Comparison of ENCODE assay signal across 13 cellular contexts in the genomic region with DNA sequence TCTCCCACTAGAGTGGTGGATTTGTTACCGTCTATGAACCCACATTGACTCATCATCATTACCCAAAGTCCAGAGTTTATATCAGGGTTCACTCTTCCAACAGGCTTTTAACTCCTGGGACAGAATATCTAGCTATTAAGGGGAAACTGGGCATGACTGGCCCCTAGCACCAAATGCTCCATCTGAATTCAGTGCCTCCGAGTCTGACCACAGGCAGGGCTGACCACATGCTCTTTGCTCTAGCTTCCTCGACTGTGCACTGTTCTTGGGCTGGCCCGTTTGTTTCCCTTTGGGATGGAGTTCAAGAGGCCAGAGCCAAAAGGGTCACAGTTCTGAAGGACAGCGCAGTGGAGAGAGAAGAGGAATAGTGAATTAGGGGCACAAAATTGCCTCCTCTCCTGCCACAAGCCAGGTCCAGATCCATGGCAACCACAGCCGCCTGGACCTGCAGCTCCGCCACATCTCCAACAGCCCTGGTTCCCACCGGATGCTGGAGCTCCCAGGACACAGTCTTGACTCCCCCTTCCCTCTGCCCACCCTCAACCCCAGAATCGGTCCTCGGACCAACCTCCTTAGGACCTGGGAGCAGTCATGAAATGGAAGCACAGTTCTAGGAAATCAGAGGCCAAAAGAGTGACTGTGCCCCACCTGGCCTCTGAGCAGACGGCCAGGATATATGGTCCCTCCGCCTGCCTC. TPM values are rescaled to one million over a fixed set of nuclear protein-coding genes. Genes with fewer than 3 reads are reported as not detected.
DNase-seq lines count a peak whose midpoint lies in the region; ATAC-seq, FAIRE-seq and TF ChIP-seq lines count a peak whose summit lies in the region.
"Had no signal": no experiment of that assay in that cellular context is flagged by ENCODE, and none has a peak within 500 bp of the region (broad histone marks: within the 10 kb centered on the region; RNA-seq: fewer than 3 reads in every experiment).

No MANE protein-coding gene starts in this region.

- H3K36me3 Mint-ChIP-seq in activated naive CD8-positive, alpha-beta T cell treated with anti-CD3 and anti-CD28 coated beads, Interleukin-2, amount 10 ng/mL, durations not matched to agents 7 days and 5 days: peaks cover 28% of the 10 kb centered on the region

- H3K27ac Mint-ChIP-seq in activated naive CD8-positive, alpha-beta T cell treated with anti-CD3 and anti-CD28 coated beads, Interleukin-2, amount 10 ng/mL, durations not matched to agents 7 days and 5 days: peak overlapping the region; percentile 75
- H3K27ac Mint-ChIP-seq: B cell had no signal

- H3K4me3 Mint-ChIP-seq in activated naive CD8-positive, alpha-beta T cell treated with anti-CD3 and anti-CD28 coated beads, Interleukin-2, amount 10 ng/mL, durations not matched to agents 7 days and 5 days: peak overlapping the region; percentile 67
- H3K4me3 Mint-ChIP-seq: B cell; stimulated activated naive B cell treated with anti-CD40 and anti-IgM and Interleukin-4, amounts not matched to agents 10 μg/mL and 1 μg/mL and 100 μg/mL, for 72 hours; WTC11 had no signal

- DNase-seq in A172 (ENCODE audit: low spot score) (peak; percentile 30), ELR (ENCODE audit: low read depth) (peak; percentile 60), medulla oblongata (ENCODE audit: extremely low spot score) (peak; percentile 61), superior temporal gyrus (ENCODE audit: extremely low spot score) (no peak), glomerular visceral epithelial cell (ENCODE audit: extremely low spot score) (no peak), GM12892 (ENCODE audit: insufficient read length) (no peak)
- no peak for DNase-seq in activated naive CD8-positive, alpha-beta T cell treated with anti-CD3 and anti-CD28 coated beads, Interleukin-2, amount 10 ng/mL, durations not matched to agents 7 days and 5 days
- DNase-seq: cortex of kidney; stimulated activated naive B cell treated with anti-CD40 and anti-IgM and Interleukin-4, amounts not matched to agents 10 μg/mL and 1 μg/mL and 100 μg/mL, for 72 hours had no signal

- POLR2A ChIA-PET in activated naive CD8-positive, alpha-beta T cell treated with anti-CD3 and anti-CD28 coated beads, Interleukin-2, amount 10 ng/mL, durations not matched to agents 7 days and 5 days (lab: Charles Lee): interaction anchor here (0.6 to 3.7 kb wide), 4 partner anchors 8 to 46 kb away, joined by 3 to 24 read pairs (median 8); partner anchors contain the start of gene CAMK2G

- H3K4me1 Mint-ChIP-seq in activated naive CD8-positive, alpha-beta T cell treated with anti-CD3 and anti-CD28 coated beads, Interleukin-2, amount 10 ng/mL, durations not matched to agents 7 days and 5 days: peaks cover 66% of the 10 kb centered on the region

- FAIRE-seq in GM12892 (lab: Jason Lieb, UNC): no peak

- no peak for TF ChIP-seq POLR2A in GM12892 (IDR thresholded peaks at IDR 0.05; ENCODE audit: low read depth, low read length)

- ATAC-seq in activated naive CD8-positive, alpha-beta T cell treated with anti-CD3 and anti-CD28 coated beads, Interleukin-2, amount 10 ng/mL, durations not matched to agents 7 days and 5 days (ENCODE audit: low read depth): no peak
- ATAC-seq in HG02759 (IDR thresholded peaks at IDR 0.05; ENCODE audit: unreplicated experiment): no peak
- ATAC-seq: WTC11 had no signal

- H3K9me3 Mint-ChIP-seq in activated naive CD8-positive, alpha-beta T cell treated with anti-CD3 and anti-CD28 coated beads, Interleukin-2, amount 10 ng/mL, durations not matched to agents 7 days and 5 days: no peaks in the 10 kb centered on the region
- H3K9me3 Mint-ChIP-seq: stimulated activated naive B cell treated with anti-CD40 and anti-IgM and Interleukin-4, amounts not matched to agents 10 μg/mL and 1 μg/mL and 100 μg/mL, for 72 hours; WTC11 had no signal

- no peaks in the 10 kb centered on the region for H3K27me3 Mint-ChIP-seq in activated naive CD8-positive, alpha-beta T cell treated with anti-CD3 and anti-CD28 coated beads, Interleukin-2, amount 10 ng/mL, durations not matched to agents 7 days and 5 days
- H3K27me3 Mint-ChIP-seq: B cell; stimulated activated naive B cell treated with anti-CD40 and anti-IgM and Interleukin-4, amounts not matched to agents 10 μg/mL and 1 μg/mL and 100 μg/mL, for 72 hours had no signal

RNA-seq across cellular contexts. Expression of gene CAMK2G, which starts 16.2 kb away (rescaled TPM):
- 36.6 and 38.5 TPM in 2 replicates for total RNA-seq in A172 (2014; rRNA removed; shearing (Covaris generic))
- 10 to 100 TPM; 48.6 to 53.5 TPM for total RNA-seq in activated naive CD8-positive, alpha-beta T cell treated with anti-CD3 and anti-CD28 coated beads, Interleukin-2, amount 10 ng/mL, durations not matched to agents 7 days and 5 days
- polyA plus RNA-seq in GM12892 (2012; ENCODE audit: missing spikeins): 13.0 TPM

RNA-seq across cellular contexts. Expression of gene NDST2, which starts 46.8 kb away (rescaled TPM):
- 12.2 and 13.5 TPM in 2 replicates for total RNA-seq in A172 (2014; rRNA removed; shearing (Covaris generic))
- total RNA-seq in activated naive CD8-positive, alpha-beta T cell treated with anti-CD3 and anti-CD28 coated beads, Interleukin-2, amount 10 ng/mL, durations not matched to agents 7 days and 5 days: 10 to 100 TPM; 80.1 to 82.0 TPM
- polyA plus RNA-seq in GM12892 (2012; ENCODE audit: missing spikeins): 11.6 TPM

RNA-seq across cellular contexts. Expression of gene PLAU, which starts 52.8 kb away (rescaled TPM):
- 6.7 and 8.9 TPM in 2 replicates for total RNA-seq in A172 (2014; rRNA removed; shearing (Covaris generic))
- total RNA-seq in activated naive CD8-positive, alpha-beta T cell treated with anti-CD3 and anti-CD28 coated beads, Interleukin-2, amount 10 ng/mL, durations not matched to agents 7 days and 5 days: under 1 TPM; 0.61 to 0.62 TPM
- 4.9 TPM for polyA plus RNA-seq in GM12892 (2012; ENCODE audit: missing spikeins)
- total RNA-seq: B cell, SK-MEL-5 had no signal

Comparison
In these comparisons a context has a peak if more than half of its experiments do, and no peak if none do; other contexts are left out.
1. DNase-seq: peak in A172 (single experiment), ELR (single experiment) and medulla oblongata (single experiment); none in activated naive CD8-positive, alpha-beta T cell treated with anti-CD3 and anti-CD28 coated beads, Interleukin-2, amount 10 ng/mL, durations not matched to agents 7 days and 5 days (single experiment), superior temporal gyrus (single experiment), glomerular visceral epithelial cell (single experiment) and GM12892 (single experiment).